ENCODE assay signal across 21 cellular contexts in genomic region chr4:182770259-182770968, GRCh38.
DNase-seq lines count a peak whose midpoint lies in the region; ATAC-seq and TF ChIP-seq lines count a peak whose summit lies in the region.
"Had no signal": no experiment of that assay in that cellular context is flagged by ENCODE, and none has a peak within 500 bp of the region (broad histone marks: within the 10 kb centered on the region; RNA-seq: fewer than 3 reads in every experiment).

No MANE protein-coding gene starts in this region.

- H3K9ac ChIP-seq in iPS-18a (ENCODE audit: low read length) (peak overlapping the region; percentile 9), neural progenitor cell (no peak overlapping the region)

- no peak for TF ChIP-seq POLR2A in lower leg skin (IDR thresholded peaks at IDR 0.05)

- H3K27me3 Mint-ChIP-seq in neural progenitor cell (ENCODE audit: insufficient read depth, low read depth) = no peaks in the 10 kb centered on the region

- in situ Hi-C loops in ACHN (cut with HindIII; ENCODE audit: low pct_ligation_motif_present, low pct_unique_long_range_greater_than_20kb, low sequenced_read_pairs) = no loop called here

- H3K4me3 Mint-ChIP-seq in neural progenitor cell = no peak overlapping the region
- H3K4me3 Mint-ChIP-seq: activated CD8-positive, alpha-beta T cell treated with anti-CD3 and anti-CD28 coated beads, Interleukin-2, amount 10 ng/mL, durations not matched to agents 7 days and 5 days; CD4-positive, CD25-positive, alpha-beta regulatory T cell had no signal

- H3K9me3 ChIP-seq in iPS-18a (ENCODE audit: control insufficient read depth, low read depth, low read length) = no peaks in the 10 kb centered on the region
- H3K9me3 ChIP-seq in neural progenitor cell (ENCODE audit: low read depth) = no peaks in the 10 kb centered on the region
- H3K9me3 ChIP-seq: neutrophil, thoracic aorta had no signal

- ATAC-seq in GM19395 (IDR thresholded peaks at IDR 0.05; ENCODE audit: unreplicated experiment) = no peak
- ATAC-seq: activated CD8-positive, alpha-beta T cell treated with anti-CD3 and anti-CD28 coated beads, Interleukin-2, amount 10 ng/mL, durations not matched to agents 7 days and 5 days; HCT116; left ventricle myocardium superior had no signal

- H2AFZ ChIP-seq in neural progenitor cell (replicated peaks) = no peak overlapping the region

- H4K20me1 ChIP-seq in neural progenitor cell (ENCODE audit: low read depth) = peaks cover 33% of the 10 kb centered on the region

- H3K27ac ChIP-seq in iPS-18a (ENCODE audit: low read length) (peak overlapping the region; percentile 3), neural progenitor cell (no peak overlapping the region)
- H3K27ac ChIP-seq: neutrophil, thoracic aorta had no signal

- H3K4me1 Mint-ChIP-seq in neural progenitor cell = peaks cover 30% of the 10 kb centered on the region
- H3K4me1 Mint-ChIP-seq: CD4-positive, CD25-positive, alpha-beta regulatory T cell had no signal

- H3K27me3 ChIP-seq in iPS-18a (ENCODE audit: control insufficient read depth, insufficient read depth, low read length) = no peaks in the 10 kb centered on the region
- H3K27me3 ChIP-seq in neural progenitor cell = no peaks in the 10 kb centered on the region
- H3K27me3 ChIP-seq: neutrophil had no signal

- H3K36me3 ChIP-seq in iPS-18a (ENCODE audit: control insufficient read depth, low read depth, low read length) (peaks cover 18% of the 10 kb centered on the region), neural progenitor cell (no peaks in the 10 kb centered on the region)
- H3K36me3 ChIP-seq: neutrophil, thoracic aorta had no signal

- DNase-seq in HEK293T (ENCODE audit: extremely low spot score) = no peak
- peak; percentile 1 for DNase-seq in NCI-H2029 (lab: John Stamatoyannopoulos, UW)
- peak; percentile 23 for DNase-seq in neural progenitor cell (ENCODE audit: low spot score)
- no peak for DNase-seq in lower leg skin (ENCODE audit: low spot score in 2 of 2)
- no peak for DNase-seq in ACHN
- DNase-seq: activated CD4-positive, alpha-beta T cell treated with anti-CD3 and anti-CD28 coated beads for 1 hour; activated CD8-positive, alpha-beta T cell treated with anti-CD3 and anti-CD28 coated beads, Interleukin-2, amount 10 ng/mL, durations not matched to agents 7 days and 5 days; activated gamma-delta T cell; CD4-positive, CD25-positive, alpha-beta regulatory T cell; cortex of kidney; GDM1; Karpas-422; left ventricle myocardium superior; NCI-H1105; small intestine; stimulated activated naive CD4-positive, alpha-beta T cell treated with Interleukin-2 at 50 U/mL for 16 hours had no signal

- H3K27ac Mint-ChIP-seq in neural progenitor cell = no peak overlapping the region
- H3K27ac Mint-ChIP-seq: activated CD8-positive, alpha-beta T cell treated with anti-CD3 and anti-CD28 coated beads, Interleukin-2, amount 10 ng/mL, durations not matched to agents 7 days and 5 days; CD4-positive, CD25-positive, alpha-beta regulatory T cell had no signal

- H3K4me3 ChIP-seq in iPS-18a (ENCODE audit: low read length) (no peak overlapping the region), neural progenitor cell (no peak overlapping the region), lower leg skin (ENCODE audit: low read depth, poor library complexity, severe bottlenecking) (no peak overlapping the region)
- H3K4me3 ChIP-seq: thoracic aorta had no signal

- 82 to 89% methylated on average over 13 of the region's 13 CpGs for WGBS in lower leg skin, 2 donors

- peaks cover 2% of the 10 kb centered on the region for H3K9me3 Mint-ChIP-seq in neural progenitor cell
- H3K9me3 Mint-ChIP-seq: CD4-positive, CD25-positive, alpha-beta regulatory T cell had no signal

- peaks cover 11% of the 10 kb centered on the region for H3F3A ChIP-seq in neural progenitor cell (ENCODE audit: low read depth)

- CTCF ChIA-PET in HEK293T (lab: Yijun Ruan, JAX) = no interaction called here

- H3K79me2 ChIP-seq in neural progenitor cell (ENCODE audit: low read depth) = no peaks in the 10 kb centered on the region

- H3K4me1 ChIP-seq in iPS-18a (ENCODE audit: control insufficient read depth, low read depth, low read length) (peaks cover 38% of the 10 kb centered on the region), neural progenitor cell (peaks cover 16% of the 10 kb centered on the region)

- TF ChIP-seq CTCF in neural progenitor cell (IDR thresholded peaks at IDR 0.05) (no peak), lower leg skin (IDR thresholded peaks at IDR 0.05) (no peak)

- peaks cover 50% of the 10 kb centered on the region for H3K36me3 Mint-ChIP-seq in neural progenitor cell
- H3K36me3 Mint-ChIP-seq: CD4-positive, CD25-positive, alpha-beta regulatory T cell had no signal

- POLR2A ChIA-PET in HEK293T (lab: Yijun Ruan, JAX) = interaction anchor here (0.8 kb wide), 1 partner anchor 34 kb away, joined by 3 read pairs; no protein-coding TSS in a partner anchor

- intact Hi-C loops in lower leg skin (cut with DNase I; ENCODE audit: low total_unique reads) = no loop called here

- H3K4me2 ChIP-seq in neural progenitor cell = peak overlapping the region; percentile 42

TF ChIP-seq in HEK293T, 16 proteins besides CTCF, POLR2A, EP300 and RAD21:
- TF ChIP-seq CTBP1 (IDR thresholded peaks at IDR 0.05; ENCODE audit: borderline replicate concordance) = no peak
- no peak for TF ChIP-seq HDGF (IDR thresholded peaks at IDR 0.05; ENCODE audit: borderline replicate concordance)
- TF ChIP-seq ARNT (IDR thresholded peaks at IDR 0.05) = peak; percentile 71; the same call in 1 of the 2 replicates

Comparison
In these comparisons a context has a peak if more than half of its experiments do, and no peak if none do; other contexts are left out.
1. DNase-seq: peak in NCI-H2029 (single experiment) and neural progenitor cell (single experiment); none in HEK293T (single experiment), lower leg skin (0 of 2) and ACHN (single experiment).